Comparison of ENCODE assay signal across 9 cellular contexts in the genomic region with DNA sequence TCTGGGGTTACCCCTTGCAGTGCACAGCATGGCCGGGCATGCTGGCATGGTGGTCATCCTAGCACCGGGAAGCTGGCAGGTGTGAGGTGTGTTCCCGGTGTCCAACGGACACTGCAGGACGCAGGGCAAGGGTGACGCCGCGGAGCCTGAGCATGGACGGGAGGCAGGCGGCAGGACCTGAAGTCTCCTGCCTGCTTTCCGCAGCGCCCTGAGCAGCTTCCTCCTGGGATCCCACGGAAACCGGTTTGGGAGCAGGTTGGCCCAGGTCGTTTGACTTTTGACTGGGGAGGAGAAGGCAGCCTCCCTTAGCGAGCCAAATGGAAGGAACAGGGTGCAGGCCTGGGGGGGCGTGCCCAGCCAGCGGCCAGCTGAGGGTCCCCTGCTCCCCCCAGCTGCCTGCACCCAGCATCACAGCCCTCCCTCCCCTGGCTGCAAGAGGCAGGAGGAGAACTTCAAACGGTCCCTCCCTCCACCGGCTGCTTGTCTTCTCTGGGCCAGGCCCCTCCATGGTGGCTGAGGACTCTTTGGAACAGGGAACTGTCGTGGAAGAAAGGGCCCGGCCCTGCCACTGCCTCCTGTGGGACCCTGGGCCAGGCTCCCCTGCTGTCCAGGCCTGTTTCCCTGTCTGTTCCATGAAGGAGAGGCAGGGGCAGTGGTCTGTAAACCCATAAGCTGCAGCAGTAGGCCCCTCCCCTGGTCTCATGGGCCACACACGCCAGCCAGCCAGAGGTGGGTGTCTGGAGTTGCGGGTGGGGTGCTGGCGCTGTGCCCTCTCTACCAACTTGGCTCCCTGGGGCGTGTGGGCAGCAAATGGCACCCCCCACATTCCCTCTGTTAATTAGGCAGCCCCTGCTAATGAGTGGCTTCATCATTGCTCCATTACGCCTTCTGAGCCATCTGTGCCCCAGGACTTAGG. TPM values are rescaled to one million over a fixed set of nuclear protein-coding genes. Genes with fewer than 3 reads are reported as not detected.
DNase-seq lines count a peak whose midpoint lies in the region; ATAC-seq and TF ChIP-seq lines count a peak whose summit lies in the region.
"Had no signal": no experiment of that assay in that cellular context is flagged by ENCODE, and none has a peak within 500 bp of the region (broad histone marks: within the 10 kb centered on the region; RNA-seq: fewer than 3 reads in every experiment).

No MANE protein-coding gene starts in this region.

- peak overlapping the region; percentile 75 to 82 for H3K4me3 ChIP-seq in HCT116 (replicated peaks in 1 of 2; ENCODE audit: low read depth in 1 of 2, low read length in 2 of 2)
- H3K4me3 ChIP-seq in PC-9, result peak overlapping the region; percentile 76
- H3K4me3 ChIP-seq in stomach, result peak overlapping the region; percentile 18 to 32 (median 24)

- no peak for TF ChIP-seq EP300 in stomach (IDR thresholded peaks at IDR 0.05)

- POLR2A ChIA-PET in HCT116 (lab: Charles Lee) (interaction anchor here (0.8 to 1.7 kb wide), 7 partner anchors 8 to 115 kb away, joined by 3 to 6 read pairs (median 4); a partner anchor contains a TSS), PC-9 (lab: Charles Lee; ENCODE audit: unreplicated experiment) (interaction anchor here (0.7 to 1.3 kb wide), 3 partner anchors 8 to 43 kb away, joined by 3 to 17 read pairs (median 7); a partner anchor contains a TSS)

- no peak overlapping the region for H2AFZ ChIP-seq in HCT116 (ENCODE audit: low read depth, low read length, poor library complexity, severe bottlenecking)
- H2AFZ ChIP-seq in PC-9, result peak overlapping the region; percentile 68

- peak overlapping the region; percentile 99 for H3K4me2 ChIP-seq in HCT116 (ENCODE audit: low read length)
- peak overlapping the region; percentile 90 for H3K4me2 ChIP-seq in PC-9

- H3K9me2 ChIP-seq in HCT116 (ENCODE audit: insufficient read depth) (no peaks in the 10 kb centered on the region), PC-9 (ENCODE audit: insufficient read depth) (no peaks in the 10 kb centered on the region)

- peaks cover 53 to 60% of the 10 kb centered on the region in 2 experiments for H3K4me1 ChIP-seq in HCT116 (ENCODE audit: control insufficient read depth in 1 of 2, insufficient read depth in 2 of 2, low read length in 2 of 2)
- peaks cover 78% of the 10 kb centered on the region for H3K4me1 ChIP-seq in PC-9 (replicated peaks; ENCODE audit: insufficient read depth)
- peaks cover 42 to 68% (median 59%) of the 10 kb centered on the region in 4 donors for H3K4me1 ChIP-seq in stomach

- BruUV-seq in HCT116 (replicated peaks; lab: Mats Ljungman, UMichigan), result TSS peak; percentile 51
- TSS peak; percentile 31 for BruUV-seq in PC-9 (replicated peaks; lab: Mats Ljungman, UMichigan)

- H3K36me3 ChIP-seq in HCT116 (ENCODE audit: control insufficient read depth in 1 of 2, insufficient read depth in 2 of 2, low read length in 2 of 2) (no peaks in the 10 kb centered on the region), PC-9 (ENCODE audit: low read depth) (no peaks in the 10 kb centered on the region), stomach (no peaks in the 10 kb centered on the region)

- 24 to 50% (median 33%) methylated on average over 18 to 27 of the region's 27 CpGs for WGBS in stomach, 5 donors

- H3K27ac ChIP-seq in HCT116 (ENCODE audit: low read depth, low read length), result peak overlapping the region; percentile 90
- peak overlapping the region; percentile 92 for H3K27ac ChIP-seq in PC-9
- H3K27ac ChIP-seq in stomach, result peak overlapping the region; percentile 81 to 96 (median 87)

- peaks cover 72% of the 10 kb centered on the region for H3F3A ChIP-seq in PC-9 (ENCODE audit: insufficient read depth, low read depth)

- H3K9ac ChIP-seq in HCT116 (ENCODE audit: low read length), result peak overlapping the region; percentile 70

- CTCF ChIA-PET in HCT116 (lab: Charles Lee), result interaction anchor here (1.5 to 1.7 kb wide), 2 partner anchors 8 to 29 kb away, joined by 4 to 8 read pairs; a partner anchor contains a TSS
- CTCF ChIA-PET in PC-9 (lab: Charles Lee), result interaction anchor here (0.7 kb wide), 1 partner anchor 30 kb away, joined by 4 read pairs; no protein-coding TSS in a partner anchor

- RAD21 ChIA-PET in HCT116 (lab: Charles Lee; ENCODE audit: low non-redundant PET in 1 of 2, low total read pairs in 2 of 2, uncharacterized antibody in 2 of 2, unreplicated experiment in 2 of 2), result no interaction called here

- TF ChIP-seq CTCF in HCT116 (IDR thresholded peaks at IDR 0.05 in 2 of 3, conservative IDR thresholded peaks at IDR 0.05 in 1 of 3; ENCODE audit: borderline replicate concordance in 1 of 3, insufficient read depth in 1 of 3, low read depth in 2 of 3, low read length in 2 of 3) (no peak), PC-9 (conservative IDR thresholded peaks at IDR 0.05) (no peak), stomach (IDR thresholded peaks at IDR 0.05) (no peak)

- no peak for TF ChIP-seq RAD21 in HCT116 (IDR thresholded peaks at IDR 0.05; ENCODE audit: low read depth)

- H3K9me3 ChIP-seq in HCT116 (ENCODE audit: control insufficient read depth in 1 of 2, insufficient read depth in 1 of 2, low read depth in 1 of 2, low read length in 2 of 2) (no peaks in the 10 kb centered on the region), PC-9 (ENCODE audit: insufficient read depth, low read depth) (no peaks in the 10 kb centered on the region), stomach (no peaks in the 10 kb centered on the region)

- ATAC-seq in HCT116, result peak; percentile 36

- H3K79me2 ChIP-seq in HCT116 (ENCODE audit: insufficient read depth, low read length), result no peaks in the 10 kb centered on the region
- H3K79me2 ChIP-seq in PC-9 (ENCODE audit: low read depth), result peaks cover 47% of the 10 kb centered on the region

- DNase-seq in HCT116 (ENCODE audit: low read depth, low spot score) (no peak), PC-9 (peak; percentile 78 to 87), kidney tubule cell (ENCODE audit: low spot score) (peak; percentile 43), stomach (peak; percentile 88), AML-193 (lab: John Stamatoyannopoulos, UW) (no peak), germinal center (ENCODE audit: low spot score) (no peak), GM19240 (ENCODE audit: insufficient read length, low spot score) (no peak)
- DNase-seq: activated CD8-positive, alpha-beta memory T cell treated with anti-CD3 and anti-CD28 coated beads for 24 hours had no signal

- no peak for TF ChIP-seq POLR2A in HCT116 (IDR thresholded peaks at IDR 0.05; ENCODE audit: borderline replicate concordance, extremely low read depth, insufficient read depth, insufficient read length)
- TF ChIP-seq POLR2A in stomach (IDR thresholded peaks at IDR 0.05), result no peak

- intact Hi-C loops in HCT116 (cut with micrococcal nuclease) (loop anchor here (2.0 kb wide), 1 partner anchor 20 kb away; no protein-coding TSS in a partner anchor), PC-9 (cut with micrococcal nuclease; ENCODE audit: unreplicated experiment) (loop anchor here (5.0 kb wide), 1 partner anchor 197 kb away; no protein-coding TSS in a partner anchor), stomach (cut with DNase I; ENCODE audit: low total_unique reads) (no loop called here)

- H4K20me1 ChIP-seq in HCT116 (ENCODE audit: insufficient read depth), result no peaks in the 10 kb centered on the region
- H4K20me1 ChIP-seq in PC-9 (ENCODE audit: insufficient read depth), result no peaks in the 10 kb centered on the region

- no peaks in the 10 kb centered on the region for H3K27me3 ChIP-seq in HCT116 (ENCODE audit: insufficient read depth, low read length)
- H3K27me3 ChIP-seq in PC-9 (ENCODE audit: insufficient read depth, low read depth), result no peaks in the 10 kb centered on the region
- no peaks in the 10 kb centered on the region for H3K27me3 ChIP-seq in stomach

TF ChIP-seq in HCT116, 20 proteins besides CTCF, POLR2A, EP300 and RAD21:
- TF ChIP-seq POLR2AphosphoS5 (IDR thresholded peaks at IDR 0.05; ENCODE audit: low read depth, low read length), result 0 out of 2 replicates have a peak, but pooled peaks have one; percentile 2
- TF ChIP-seq ZFX (IDR thresholded peaks at IDR 0.05), result 0 out of 2 replicates have a peak, but pooled peaks have one; percentile 28
- TF ChIP-seq SP1 (IDR thresholded peaks at IDR 0.05; ENCODE audit: low read depth), result no peak
- no peak for TF ChIP-seq CEBPB (IDR thresholded peaks at IDR 0.05; ENCODE audit: low read depth)

RNA-seq across cellular contexts. Expression of a gene that starts 7.9 kb away (rescaled TPM):
- total RNA-seq in HCT116 (2021; ENCODE audit: unreplicated experiment) (36.4 TPM), PC-9 (2021) (105 and 131 TPM in 2 replicates), stomach (10 to 100 TPM; 17.4 to 84.8 (median 47.2) TPM)
- polyA plus RNA-seq in HCT116 (2012), result 62.7 and 64.5 TPM in 2 replicates
- polyA plus RNA-seq in stomach, result 10 to 100 TPM in 2 of 3 donors, 1 to 10 TPM in 1; 8.9 to 30.9 (median 21.7) TPM

RNA-seq across cellular contexts. Expression of a gene that starts 47.5 kb away (rescaled TPM):
- total RNA-seq in HCT116 (2021; ENCODE audit: unreplicated experiment) (not detected), PC-9 (2021) (0.25 TPM in 1 of 2 replicates, not detected in the other), stomach (10 to 100 TPM in 1 of 5 donors, 1 to 10 TPM in 2, not detected in 2; 1.7 to 50.2 (median 7.7) TPM)
- polyA plus RNA-seq in HCT116 (2012), result 0.12 TPM in 1 of 2 replicates, not detected in the other
- 1 to 10 TPM in 1 of 3 donors, under 1 TPM in 2; 0.46 to 1.7 (median 0.95) TPM for polyA plus RNA-seq in stomach
- total RNA-seq: astrocyte had no signal

Comparison
In these comparisons a context has a peak if more than half of its experiments do, and no peak if none do; other contexts are left out.
1. DNase-seq: peak in PC-9 (2 of 2), kidney tubule cell (single experiment) and stomach (single experiment); none in HCT116 (single experiment), AML-193 (0 of 2), germinal center (single experiment) and GM19240 (single experiment).
2. H3K4me3 ChIP-seq: peak in every context shown above with its lines; median percentile 78 in HCT116; 76 in PC-9; 24 in stomach.
3. Peak in every context shown above with its lines, with median percentiles within 50 percentile points of each other: H3K27ac ChIP-seq.